Comparison of ENCODE assay signal across 10 cellular contexts in genomic region chr18:58287626-58288289, GRCh38.
DNase-seq lines count a peak whose midpoint lies in the region; ATAC-seq and FAIRE-seq lines count a peak whose summit lies in the region.
"Had no signal": no experiment of that assay in that cellular context is flagged by ENCODE, and none has a peak within 500 bp of the region (broad histone marks: within the 10 kb centered on the region; RNA-seq: fewer than 3 reads in every experiment).

No MANE protein-coding gene starts in this region.

- peak overlapping the region; percentile 94 to 95 for H3K27ac ChIP-seq in small intestine (ENCODE audit: low read depth in 1 of 2, low read length in 1 of 2)
- H3K27ac ChIP-seq: cardiac muscle cell had no signal

- in situ Hi-C loops in HAP-1 (cut with MboI; ENCODE audit: low sequenced_read_pairs) = no loop called here

- H3K4me3 ChIP-seq in HAP-1 (no peak overlapping the region), small intestine (ENCODE audit: low read depth in 1 of 2, low read length in 2 of 2) (no peak overlapping the region)
- H3K4me3 ChIP-seq: cardiac muscle cell had no signal

- H3K9me3 ChIP-seq in HAP-1 (no peaks in the 10 kb centered on the region), small intestine (ENCODE audit: control insufficient read depth, low read depth) (no peaks in the 10 kb centered on the region)

- ATAC-seq in HG02973 (IDR thresholded peaks at IDR 0.05; ENCODE audit: unreplicated experiment) = no peak
- ATAC-seq: activated CD4-positive, CD25-positive, alpha-beta regulatory T cell treated with anti-CD3 and anti-CD28 coated beads, Interleukin-2, amount 50 U/mL, for 24 hours had no signal

- no peaks in the 10 kb centered on the region for H3K36me3 ChIP-seq in HAP-1 (replicated peaks)
- no peaks in the 10 kb centered on the region for H3K36me3 ChIP-seq in small intestine (ENCODE audit: control insufficient read depth in 2 of 2, insufficient read depth in 2 of 2, low read length in 2 of 2)
- H3K36me3 ChIP-seq: cardiac muscle cell had no signal

- H3K4me1 ChIP-seq in HAP-1 = peaks cover 11% of the 10 kb centered on the region
- H3K4me1 ChIP-seq in small intestine (ENCODE audit: control insufficient read depth in 2 of 2, insufficient read depth in 1 of 2, low read depth in 1 of 2, low read length in 1 of 2) = peaks cover 0 to 8% of the 10 kb centered on the region in 2 donors

- 16 to 54% (median 25%) methylated on average over 8 of the region's 8 CpGs for WGBS in small intestine, 3 donors

- peak; percentile 49 to 66 for DNase-seq in HAP-1 (ENCODE audit: low spot score in 2 of 2)
- DNase-seq in RPMI7951 (ENCODE audit: low read depth) = peak; percentile 23
- peak; percentile 62 for DNase-seq in left kidney (ENCODE audit: low read depth, low spot score)
- DNase-seq in small intestine = peak; percentile 95
- no peak for DNase-seq in NOMO-1 treated with dmso at 0.1 percent for 144 hours (lab: John Stamatoyannopoulos, UW; ENCODE audit: unreplicated experiment)
- no peak for DNase-seq in cortex of kidney (lab: John Stamatoyannopoulos, UW)
- DNase-seq: NCI-H1694 had no signal

- no peaks in the 10 kb centered on the region for H3K27me3 ChIP-seq in HAP-1 (ENCODE audit: low read depth)
- H3K27me3 ChIP-seq in small intestine (ENCODE audit: control insufficient read depth in 2 of 2, insufficient read depth in 2 of 2, low read length in 2 of 2) = no peaks in the 10 kb centered on the region
- H3K27me3 ChIP-seq: cardiac muscle cell had no signal

- peak; percentile 76 for FAIRE-seq in small intestine (lab: Jason Lieb, UNC)

Comparison
In these comparisons a context has a peak if more than half of its experiments do, and no peak if none do; other contexts are left out.
1. DNase-seq: peak in HAP-1 (2 of 2), RPMI7951 (single experiment), left kidney (single experiment) and small intestine (single experiment); none in NOMO-1 treated with dmso at 0.1 percent for 144 hours (single experiment) and cortex of kidney (single experiment).